In genomic region chr7:76225379-76225778, GRCh38 we compare ENCODE assay signal across 9 cellular contexts. TPM values are rescaled to one million over a fixed set of nuclear protein-coding genes. Genes with fewer than 3 reads are reported as not detected.
DNase-seq lines count a peak whose midpoint lies in the region; ATAC-seq and TF ChIP-seq lines count a peak whose summit lies in the region.
"Had no signal": no experiment of that assay in that cellular context is flagged by ENCODE, and none has a peak within 500 bp of the region (broad histone marks: within the 10 kb centered on the region; RNA-seq: fewer than 3 reads in every experiment).

No MANE protein-coding gene starts in this region.

- H3K27ac ChIP-seq in HCT116 (ENCODE audit: low read depth, low read length) (no peak overlapping the region), neuronal stem cell (replicated peaks; ENCODE audit: low read length) (no peak overlapping the region)
- H3K27ac ChIP-seq: epithelial cell of prostate, parathyroid adenoma had no signal

- DNase-seq in HCT116 (ENCODE audit: low read depth, low spot score) (no peak), RKO (ENCODE audit: low spot score) (peak; percentile 56), T47D (ENCODE audit: low read depth in 1 of 2, low spot score in 1 of 2) (peak; percentile 55 to 68), neuronal stem cell (ENCODE audit: low spot score) (peak; percentile 66), type B pancreatic cell (ENCODE audit: extremely low spot score, unreplicated experiment) (no peak)

- H3K9me3 ChIP-seq in HCT116 (ENCODE audit: control insufficient read depth in 1 of 2, insufficient read depth in 1 of 2, low read depth in 1 of 2, low read length in 2 of 2) (no peaks in the 10 kb centered on the region), neuronal stem cell (replicated peaks in 1 of 2; ENCODE audit: control insufficient read depth in 2 of 2, insufficient read depth in 1 of 2, low read depth in 1 of 2, low read length in 2 of 2) (no peaks in the 10 kb centered on the region)

- no peak for TF ChIP-seq POLR2A in HCT116 (IDR thresholded peaks at IDR 0.05; ENCODE audit: borderline replicate concordance, extremely low read depth, insufficient read depth, insufficient read length)

- no peak overlapping the region for H2BK12ac ChIP-seq in neuronal stem cell (ENCODE audit: low read length)

- H3K4me3 ChIP-seq in HCT116 (replicated peaks in 1 of 2; ENCODE audit: low read depth in 1 of 2, low read length in 2 of 2) (no peak overlapping the region), neuronal stem cell (ENCODE audit: low read length in 2 of 2) (no peak overlapping the region)

- no peaks in the 10 kb centered on the region for H3K79me2 ChIP-seq in HCT116 (ENCODE audit: insufficient read depth, low read length)
- H3K79me2 ChIP-seq: parathyroid adenoma had no signal

- H3K4me1 Mint-ChIP-seq in type B pancreatic cell (ENCODE audit: unreplicated experiment): no peaks in the 10 kb centered on the region

- no peak overlapping the region for H3K23ac ChIP-seq in neuronal stem cell (ENCODE audit: low read depth, low read length, poor library complexity)

- no peaks in the 10 kb centered on the region for H3K9me3 Mint-ChIP-seq in type B pancreatic cell

- RAD21 ChIA-PET in HCT116 (lab: Charles Lee; ENCODE audit: low non-redundant PET in 1 of 2, low total read pairs in 2 of 2, uncharacterized antibody in 2 of 2, unreplicated experiment in 2 of 2): no interaction called here

- no peak overlapping the region for H3K4me2 ChIP-seq in HCT116 (ENCODE audit: low read length)
- no peak overlapping the region for H3K4me2 ChIP-seq in neuronal stem cell (ENCODE audit: insufficient read depth, low read length, poor library complexity, severe bottlenecking)

- POLR2A ChIA-PET in HCT116 (lab: Charles Lee): no interaction called here

- H3K79me1 ChIP-seq in neuronal stem cell (ENCODE audit: low read depth, low read length): no peaks in the 10 kb centered on the region

- no peaks in the 10 kb centered on the region for H3K9me2 ChIP-seq in HCT116 (ENCODE audit: insufficient read depth)

- no peak overlapping the region for H3K4ac ChIP-seq in neuronal stem cell (ENCODE audit: low read length)

- intact Hi-C loops in HCT116 (cut with micrococcal nuclease): no loop called here

- no TSS peak for BruUV-seq in HCT116 (replicated peaks; lab: Mats Ljungman, UMichigan)

- H2AK5ac ChIP-seq in neuronal stem cell (ENCODE audit: low read depth, low read length): no peak overlapping the region

- ATAC-seq in HCT116: peak; percentile 61
- ATAC-seq in HG02763 (IDR thresholded peaks at IDR 0.05; ENCODE audit: unreplicated experiment): no peak
- ATAC-seq in HG02870 (IDR thresholded peaks at IDR 0.05; ENCODE audit: unreplicated experiment): no peak

- H4K91ac ChIP-seq in neuronal stem cell (ENCODE audit: low read depth, low read length, poor library complexity): no peak overlapping the region

- H3K4me1 ChIP-seq in HCT116 (ENCODE audit: control insufficient read depth in 1 of 2, insufficient read depth in 2 of 2, low read length in 2 of 2) (peaks cover 5 to 16% of the 10 kb centered on the region in 2 experiments; a peak in 3 of 4 replicates), neuronal stem cell (ENCODE audit: control insufficient read depth in 2 of 2, insufficient read depth in 1 of 2, low read depth in 1 of 2, low read length in 2 of 2) (peaks cover 4 to 6% of the 10 kb centered on the region in 2 donors)

- no peak overlapping the region for H2AFZ ChIP-seq in HCT116 (ENCODE audit: low read depth, low read length, poor library complexity, severe bottlenecking)
- no peak overlapping the region for H2AFZ ChIP-seq in neuronal stem cell (ENCODE audit: low read length)
- H2AFZ ChIP-seq: parathyroid adenoma had no signal

- TF ChIP-seq CTCF in HCT116 (IDR thresholded peaks at IDR 0.05 in 2 of 3, conservative IDR thresholded peaks at IDR 0.05 in 1 of 3; ENCODE audit: borderline replicate concordance in 1 of 3, insufficient read depth in 1 of 3, low read depth in 2 of 3, low read length in 2 of 3): no peak
- no peak for TF ChIP-seq CTCF in type B pancreatic cell (conservative IDR thresholded peaks at IDR 0.05)

- no peaks in the 10 kb centered on the region for H3K36me3 Mint-ChIP-seq in type B pancreatic cell

- H3K9ac ChIP-seq in HCT116 (ENCODE audit: low read length) (no peak overlapping the region), neuronal stem cell (ENCODE audit: low read depth, low read length, poor library complexity) (no peak overlapping the region)
- H3K9ac ChIP-seq: parathyroid adenoma had no signal

- no peaks in the 10 kb centered on the region for H4K20me1 ChIP-seq in HCT116 (ENCODE audit: insufficient read depth)

- H3K27me3 ChIP-seq in HCT116 (ENCODE audit: insufficient read depth, low read length) (peaks cover 12% of the 10 kb centered on the region; the same call in 1 of the 2 replicates), neuronal stem cell (ENCODE audit: control insufficient read depth in 3 of 3, insufficient read depth in 3 of 3, low read depth in 1 of 3, low read length in 3 of 3) (peaks cover 0 to 7% (median 3%) of the 10 kb centered on the region in 3 experiments)

- H3K36me3 ChIP-seq in HCT116 (ENCODE audit: control insufficient read depth in 1 of 2, insufficient read depth in 2 of 2, low read length in 2 of 2) (no peaks in the 10 kb centered on the region), neuronal stem cell (replicated peaks in 1 of 2; ENCODE audit: control insufficient read depth in 2 of 2, insufficient read depth in 2 of 2, low read length in 2 of 2) (no peaks in the 10 kb centered on the region)

- no peak overlapping the region for H4K8ac ChIP-seq in neuronal stem cell (ENCODE audit: low read depth, low read length)

- in situ Hi-C loops in T47D (cut with HindIII; ENCODE audit: low pct_unique_long_range_greater_than_20kb, low sequenced_read_pairs): no loop called here

- H3K18ac ChIP-seq in neuronal stem cell (ENCODE audit: low read length): no peak overlapping the region

- WGBS in neuronal stem cell (ENCODE audit: extremely low coverage in 2 of 2, insufficient read length in 2 of 2, insufficient replicate concordance in 1 of 2), 2 donors: no CpG with 5 or more reads among the region's 11 CpGs

- CTCF ChIA-PET in HCT116 (lab: Charles Lee): no interaction called here

- no peak overlapping the region for H3K4me3 Mint-ChIP-seq in type B pancreatic cell

- no peak overlapping the region for H2BK120ac ChIP-seq in neuronal stem cell (ENCODE audit: low read depth, low read length)

- no peak overlapping the region for H3K14ac ChIP-seq in neuronal stem cell (ENCODE audit: low read length)

- no peak overlapping the region for H3K27ac Mint-ChIP-seq in type B pancreatic cell

- H2BK15ac ChIP-seq in neuronal stem cell (ENCODE audit: low read length): no peak overlapping the region

- H2BK5ac ChIP-seq in neuronal stem cell (ENCODE audit: low read length): no peak overlapping the region

- no peak for TF ChIP-seq RAD21 in HCT116 (IDR thresholded peaks at IDR 0.05; ENCODE audit: low read depth)

- H3K27me3 Mint-ChIP-seq in type B pancreatic cell: peaks cover 54% of the 10 kb centered on the region

TF ChIP-seq in HCT116, 20 proteins besides CTCF, POLR2A, EP300 and RAD21:
- TF ChIP-seq REST (IDR thresholded peaks at IDR 0.05; ENCODE audit: low read depth) (peak; percentile 85), ZBTB33 (IDR thresholded peaks at IDR 0.05; ENCODE audit: extremely low read depth, insufficient replicate concordance, low read length) (no peak), CBX3 (IDR thresholded peaks at IDR 0.05; ENCODE audit: low read depth) (peak; percentile 17; the same call in 1 of the 2 replicates)

RNA-seq across cellular contexts. Expression of gene SRRM3, which starts 23.7 kb away (rescaled TPM):
- total RNA-seq in HCT116 (2021; ENCODE audit: unreplicated experiment) (12.7 TPM), type B pancreatic cell (ENCODE audit: low replicate concordance) (4.0 and 8.4 TPM in 2 replicates)
- polyA plus RNA-seq in HCT116 (2012): 13.4 and 14.7 TPM in 2 replicates
- polyA plus RNA-seq in neuronal stem cell (2013, experiment 1 of 2): 4.1 TPM
- 3.9 TPM for polyA plus RNA-seq in neuronal stem cell (2013, experiment 2 of 2)

Comparison
In these comparisons a context has a peak if more than half of its experiments do, and no peak if none do; other contexts are left out.
1. DNase-seq: peak in RKO (single experiment), T47D (2 of 2) and neuronal stem cell (single experiment); none in HCT116 (single experiment) and type B pancreatic cell (single experiment).